Comparison of ENCODE assay signal across 18 cellular contexts in the genomic region with DNA sequence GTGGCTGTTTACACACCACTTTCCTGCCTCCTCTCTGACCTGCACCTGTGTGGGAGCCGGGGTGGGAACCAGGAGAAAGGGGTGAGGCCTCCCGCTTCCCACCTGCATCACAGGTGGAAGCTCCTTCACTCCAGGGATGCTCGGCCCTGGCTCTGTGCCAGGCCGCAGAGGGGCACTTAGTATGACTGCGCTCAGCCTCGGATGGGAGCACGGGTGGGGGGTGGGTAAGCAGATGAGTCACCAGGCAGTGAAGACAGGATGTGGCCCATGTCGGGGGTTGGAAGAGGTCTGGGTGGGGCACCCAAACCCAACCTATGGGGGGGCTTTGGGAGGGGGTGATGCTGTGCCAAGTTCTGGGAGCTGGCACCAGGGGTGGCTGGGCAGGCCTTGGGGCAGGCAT. TPM values are rescaled to one million over a fixed set of nuclear protein-coding genes. Genes with fewer than 3 reads are reported as not detected.
DNase-seq lines count a peak whose midpoint lies in the region; ATAC-seq and TF ChIP-seq lines count a peak whose summit lies in the region.
"Had no signal": no experiment of that assay in that cellular context is flagged by ENCODE, and none has a peak within 500 bp of the region (broad histone marks: within the 10 kb centered on the region; RNA-seq: fewer than 3 reads in every experiment).

No MANE protein-coding gene starts in this region.

- H3K4me3 ChIP-seq in left ventricle myocardium inferior (no peak overlapping the region), MG63 (no peak overlapping the region)
- H3K4me3 ChIP-seq: body of pancreas, prostate gland had no signal

- TF ChIP-seq CTCF in left ventricle myocardium inferior (IDR thresholded peaks at IDR 0.05; ENCODE audit: borderline replicate concordance) (no peak), chondrocyte (IDR thresholded peaks at IDR 0.05) (no peak)

- H3K27ac ChIP-seq in left ventricle myocardium inferior (replicated peaks): peak overlapping the region; percentile 57
- H3K27ac ChIP-seq: body of pancreas, HL-60, prostate gland had no signal

- H3K27me3 ChIP-seq in left ventricle myocardium inferior (ENCODE audit: low read depth) (peaks cover 28% of the 10 kb centered on the region), MG63 (no peaks in the 10 kb centered on the region)
- H3K27me3 ChIP-seq: body of pancreas had no signal

- intact Hi-C loops in left ventricle myocardium inferior (cut with micrococcal nuclease) (no loop called here), Right ventricle myocardium inferior (cut with DNase I) (no loop called here)

- H3K4me1 ChIP-seq in left ventricle myocardium inferior: peaks cover 10% of the 10 kb centered on the region
- H3K4me1 ChIP-seq: body of pancreas, prostate gland had no signal

- no peaks in the 10 kb centered on the region for H3K36me3 Mint-ChIP-seq in chondrocyte (ENCODE audit: low read depth)
- H3K36me3 Mint-ChIP-seq: IgD-negative memory B cell; stimulated activated memory B cell treated with anti-CD40 and anti-IgM and Interleukin-4, amounts not matched to agents 10 μg/mL and 1 μg/mL and 100 μg/mL, for 72 hours had no signal

- DNase-seq in left ventricle myocardium inferior: no peak
- no peak for DNase-seq in Right ventricle myocardium inferior (ENCODE audit: missing footprints)
- peak; percentile 33 for DNase-seq in MG63
- DNase-seq in chondrocyte (ENCODE audit: low spot score): peak; percentile 60
- DNase-seq in stimulated activated naive CD8-positive, alpha-beta T cell treated with anti-CD3 and anti-CD28 coated beads, Interleukin-15, Interleukin-2, amounts not matched to agents 100 U/mL and 50 U/mL, for 24 hours: no peak
- no peak for DNase-seq in NCI-H187 treated with DMSO at 0.1 percent for 48 hours (lab: John Stamatoyannopoulos, UW)
- DNase-seq in DMS153 treated with DMSO at 0.1 percent for 48 hours (lab: John Stamatoyannopoulos, UW; ENCODE audit: unreplicated experiment): no peak
- DNase-seq: activated naive CD8-positive, alpha-beta T cell treated with anti-CD3 and anti-CD28 coated beads, Interleukin-2, amount 50 U/mL, for 24 hours; NCI-H1930; NCI-H510A treated with DMSO at 0.1 percent for 48 hours had no signal

- ATAC-seq in Right ventricle myocardium inferior: no peak
- ATAC-seq in HG03469 (IDR thresholded peaks at IDR 0.05; ENCODE audit: unreplicated experiment): no peak
- ATAC-seq in stimulated activated naive CD8-positive, alpha-beta T cell treated with anti-CD3 and anti-CD28 coated beads, Interleukin-15, Interleukin-2, amounts not matched to agents 100 U/mL and 50 U/mL, for 24 hours: no peak
- ATAC-seq: activated CD4-positive, CD25-positive, alpha-beta regulatory T cell treated with anti-CD3 and anti-CD28 coated beads, Interleukin-2, amount 50 U/mL, for 24 hours; activated naive CD8-positive, alpha-beta T cell treated with anti-CD3 and anti-CD28 coated beads, Interleukin-2, amount 50 U/mL, for 24 hours; body of pancreas; stimulated activated memory B cell treated with anti-CD40 and anti-IgM and Interleukin-4, amounts not matched to agents 10 μg/mL and 1 μg/mL and 100 μg/mL, for 72 hours had no signal

- no peaks in the 10 kb centered on the region for H3K27me3 Mint-ChIP-seq in chondrocyte (ENCODE audit: low read depth)

- H3K4me1 Mint-ChIP-seq in chondrocyte (ENCODE audit: low read depth): peaks cover 5% of the 10 kb centered on the region
- H3K4me1 Mint-ChIP-seq: stimulated activated memory B cell treated with anti-CD40 and anti-IgM and Interleukin-4, amounts not matched to agents 10 μg/mL and 1 μg/mL and 100 μg/mL, for 72 hours had no signal

- H3K27ac Mint-ChIP-seq in chondrocyte (ENCODE audit: unreplicated experiment): no peak overlapping the region
- H3K27ac Mint-ChIP-seq: activated naive CD8-positive, alpha-beta T cell treated with anti-CD3 and anti-CD28 coated beads, Interleukin-2, amount 50 U/mL, for 24 hours; IgD-negative memory B cell; nephron; stimulated activated memory B cell treated with anti-CD40 and anti-IgM and Interleukin-4, amounts not matched to agents 10 μg/mL and 1 μg/mL and 100 μg/mL, for 72 hours had no signal

- H3K9me3 ChIP-seq in left ventricle myocardium inferior (replicated peaks) (peaks cover 20% of the 10 kb centered on the region), MG63 (no peaks in the 10 kb centered on the region)
- H3K9me3 ChIP-seq: body of pancreas, prostate gland had no signal

- H3K4me3 Mint-ChIP-seq in chondrocyte (ENCODE audit: unreplicated experiment): no peak overlapping the region
- H3K4me3 Mint-ChIP-seq: activated naive CD8-positive, alpha-beta T cell treated with anti-CD3 and anti-CD28 coated beads, Interleukin-2, amount 50 U/mL, for 24 hours; IgD-negative memory B cell; nephron; stimulated activated memory B cell treated with anti-CD40 and anti-IgM and Interleukin-4, amounts not matched to agents 10 μg/mL and 1 μg/mL and 100 μg/mL, for 72 hours had no signal

- H3K36me3 ChIP-seq in left ventricle myocardium inferior: no peaks in the 10 kb centered on the region
- H3K36me3 ChIP-seq in MG63: no peaks in the 10 kb centered on the region
- H3K36me3 ChIP-seq: prostate gland had no signal

- H3K9me3 Mint-ChIP-seq in chondrocyte (ENCODE audit: low read depth): peaks cover 5% of the 10 kb centered on the region
- H3K9me3 Mint-ChIP-seq: nephron had no signal

RNA-seq across cellular contexts. Expression of a gene that starts 7.4 kb away (rescaled TPM):
- total RNA-seq in left ventricle myocardium inferior: 4.2 TPM
- total RNA-seq in Right ventricle myocardium inferior: 2.2 TPM
- not detected in 2 replicates for total RNA-seq in MG63 (2014; rRNA removed; shearing (Covaris generic); ENCODE audit: low replicate concordance)
- total RNA-seq in chondrocyte: 0.72 to 2.8 TPM (median 1.2 TPM) in 3 replicates

RNA-seq across cellular contexts. Expression of a gene that starts 31.7 kb away (rescaled TPM):
- total RNA-seq in left ventricle myocardium inferior: 1.2 TPM
- 1.5 TPM for total RNA-seq in Right ventricle myocardium inferior
- not detected in 2 replicates for total RNA-seq in MG63 (2014; rRNA removed; shearing (Covaris generic); ENCODE audit: low replicate concordance)
- total RNA-seq in chondrocyte: 1.6 to 5.9 TPM (median 5.6 TPM) in 3 replicates

Comparison
In these comparisons a context has a peak if more than half of its experiments do, and no peak if none do; other contexts are left out.
1. DNase-seq: peak in MG63 (single experiment) and chondrocyte (single experiment); none in left ventricle myocardium inferior (single experiment), Right ventricle myocardium inferior (single experiment), stimulated activated naive CD8-positive, alpha-beta T cell treated with anti-CD3 and anti-CD28 coated beads, Interleukin-15, Interleukin-2, amounts not matched to agents 100 U/mL and 50 U/mL, for 24 hours (single experiment), NCI-H187 treated with DMSO at 0.1 percent for 48 hours (single experiment) and DMS153 treated with DMSO at 0.1 percent for 48 hours (single experiment).